Comparison of ENCODE assay signal across 1 cellular context in the genomic region with DNA sequence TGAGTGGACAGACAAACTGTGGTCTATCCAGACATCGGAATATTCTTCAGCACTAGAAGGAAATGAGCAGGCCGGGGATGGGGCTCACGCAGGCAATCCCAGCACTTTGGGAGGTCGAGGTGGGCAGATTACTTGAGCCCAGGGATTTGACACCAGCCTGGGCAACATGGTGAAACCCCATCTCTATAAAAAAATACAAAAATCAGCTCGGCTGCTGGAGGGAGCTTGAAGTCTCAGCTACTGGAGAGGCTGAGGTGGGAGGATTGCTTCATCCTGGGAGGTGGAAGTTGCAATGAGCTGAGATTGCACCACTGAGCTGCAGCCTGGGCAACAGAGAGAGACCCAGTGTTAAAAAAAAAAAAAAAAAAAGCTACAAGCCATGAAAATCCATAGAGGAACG.
TF ChIP-seq lines count a peak whose summit lies in the region.

No MANE protein-coding gene starts in this region.

TF ChIP-seq in HCT116, 20 proteins besides CTCF, POLR2A, EP300 and RAD21 (continued from another document):
- TF ChIP-seq, protein P1, sequence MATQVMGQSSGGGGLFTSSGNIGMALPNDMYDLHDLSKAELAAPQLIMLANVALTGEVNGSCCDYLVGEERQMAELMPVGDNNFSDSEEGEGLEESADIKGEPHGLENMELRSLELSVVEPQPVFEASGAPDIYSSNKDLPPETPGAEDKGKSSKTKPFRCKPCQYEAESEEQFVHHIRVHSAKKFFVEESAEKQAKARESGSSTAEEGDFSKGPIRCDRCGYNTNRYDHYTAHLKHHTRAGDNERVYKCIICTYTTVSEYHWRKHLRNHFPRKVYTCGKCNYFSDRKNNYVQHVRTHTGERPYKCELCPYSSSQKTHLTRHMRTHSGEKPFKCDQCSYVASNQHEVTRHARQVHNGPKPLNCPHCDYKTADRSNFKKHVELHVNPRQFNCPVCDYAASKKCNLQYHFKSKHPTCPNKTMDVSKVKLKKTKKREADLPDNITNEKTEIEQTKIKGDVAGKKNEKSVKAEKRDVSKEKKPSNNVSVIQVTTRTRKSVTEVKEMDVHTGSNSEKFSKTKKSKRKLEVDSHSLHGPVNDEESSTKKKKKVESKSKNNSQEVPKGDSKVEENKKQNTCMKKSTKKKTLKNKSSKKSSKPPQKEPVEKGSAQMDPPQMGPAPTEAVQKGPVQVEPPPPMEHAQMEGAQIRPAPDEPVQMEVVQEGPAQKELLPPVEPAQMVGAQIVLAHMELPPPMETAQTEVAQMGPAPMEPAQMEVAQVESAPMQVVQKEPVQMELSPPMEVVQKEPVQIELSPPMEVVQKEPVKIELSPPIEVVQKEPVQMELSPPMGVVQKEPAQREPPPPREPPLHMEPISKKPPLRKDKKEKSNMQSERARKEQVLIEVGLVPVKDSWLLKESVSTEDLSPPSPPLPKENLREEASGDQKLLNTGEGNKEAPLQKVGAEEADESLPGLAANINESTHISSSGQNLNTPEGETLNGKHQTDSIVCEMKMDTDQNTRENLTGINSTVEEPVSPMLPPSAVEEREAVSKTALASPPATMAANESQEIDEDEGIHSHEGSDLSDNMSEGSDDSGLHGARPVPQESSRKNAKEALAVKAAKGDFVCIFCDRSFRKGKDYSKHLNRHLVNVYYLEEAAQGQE (IDR thresholded peaks at IDR 0.05; ENCODE audit: low read depth) = no peak
- no peak for TF ChIP-seq CBX3 (IDR thresholded peaks at IDR 0.05; ENCODE audit: low read depth)
